In genomic region chr18:63969965-63970802, GRCh38 we compare ENCODE assay signal across 8 cellular contexts. TPM values are rescaled to one million over a fixed set of nuclear protein-coding genes. Genes with fewer than 3 reads are reported as not detected.
A peak's percentile ranks its signal among the peaks of the same experiment; 100 is the strongest.
DNase-seq lines count a peak whose midpoint lies in the region; ATAC-seq and TF ChIP-seq lines count a peak whose summit lies in the region.

SERPINB8 (plus strand) TSS chr18:63970081; CDS start chr18:63978309, 8,228 bp downstream.

- no peak for TF ChIP-seq CTCF in GM10248 (IDR thresholded peaks at IDR 0.05; ENCODE audit: control extremely low read depth, extremely low read depth, low read depth, missing control alignments)
- peak in 1 of 4 experiments; percentile 8 for TF ChIP-seq CTCF in prostate gland (IDR thresholded peaks at IDR 0.05)

- peak within 1 kb of the TSS; percentile 92 to 99 (median 93) for H3K4me3 Mint-ChIP-seq in T-cell

- peak; percentile 93 for ATAC-seq in HG02623 (IDR thresholded peaks at IDR 0.05; ENCODE audit: unreplicated experiment)
- peak; percentile 87 to 92 (median 90) for ATAC-seq in T-cell (replicated peaks in 1 of 4)
- peak; percentile 99 for ATAC-seq in left ventricle myocardium superior

- CTCF ChIA-PET in GM10248 (lab: Yijun Ruan, JAX) (interaction anchor here (0.7 to 1.1 kb wide), 4 partner anchors 12 to 34 kb away, joined by 3 to 6 read pairs (median 3); no protein-coding TSS in a partner anchor), T-cell (lab: Charles Lee) (interaction anchor here in 1 of 2 donors (0.6 kb wide), 1 partner anchor 989 kb away, joined by 3 read pairs; no protein-coding TSS in a partner anchor)

- H3K9me3 Mint-ChIP-seq in T-cell = no peaks in the 10 kb centered on the region

- TF ChIP-seq POLR2A in prostate gland (IDR thresholded peaks at IDR 0.05) = peak; percentile 84

- H3K27ac Mint-ChIP-seq in T-cell = peak within 1 kb of the TSS; percentile 95 to 96

- H3K27me3 ChIP-seq in prostate gland (replicated peaks; ENCODE audit: insufficient read depth) = no peaks in the 10 kb centered on the region

- POLR2A ChIA-PET in GM10248 (lab: Yijun Ruan, JAX) = interaction anchor here (0.6 to 1.1 kb wide), 5 partner anchors 10 to 33 kb away, joined by 3 to 5 read pairs (median 3); partner anchors contain the start of gene HMSD
- POLR2A ChIA-PET in T-cell (lab: Charles Lee) = no interaction called here

- under 1% methylated on average over 62 of the region's 62 CpGs for WGBS in prostate gland

- peak within 1 kb of the TSS; percentile 69 to 74 for H3K4me3 ChIP-seq in prostate gland

- peaks cover 28 to 46% (median 37%) of the 10 kb centered on the region in 3 donors for H3K4me1 Mint-ChIP-seq in T-cell

- no peaks in the 10 kb centered on the region for H3K9me3 ChIP-seq in prostate gland

- H3K36me3 Mint-ChIP-seq in T-cell = no peaks in the 10 kb centered on the region

- H3K27ac ChIP-seq in prostate gland = peak within 1 kb of the TSS; percentile 92 to 95

- H3K36me3 ChIP-seq in prostate gland = no peaks in the 10 kb centered on the region

- no peaks in the 10 kb centered on the region for H3K27me3 Mint-ChIP-seq in T-cell

- DNase-seq in GM10248 (ENCODE audit: extremely low spot score) = peak; percentile 83
- peak; percentile 95 for DNase-seq in NCI-H1105 treated with DMSO at 0.1 percent for 48 hours (lab: John Stamatoyannopoulos, UW)
- DNase-seq in T-cell = peak; percentile 58 to 84 (median 72)
- DNase-seq in amygdala (lab: John Stamatoyannopoulos, UW) = peak; percentile 49 to 95 (median 87)
- peak; percentile 94 for DNase-seq in left ventricle myocardium superior
- peak; percentile 94 for DNase-seq in prostate gland (ENCODE audit: low spot score)
- peak; percentile 94 for DNase-seq in ureter (ENCODE audit: low spot score)

- intact Hi-C loops in left ventricle myocardium superior (cut with micrococcal nuclease) (no loop called here), prostate gland (cut with DNase I) (no loop called here)

- no peaks in the 10 kb centered on the region for H3K4me1 ChIP-seq in prostate gland (replicated peaks)

RNA-seq across cellular contexts. Expression of gene SERPINB8, which starts in this region (rescaled TPM):
- total RNA-seq in T-cell (10 to 100 TPM; 14.4 to 19.9 (median 14.7) TPM), left ventricle myocardium superior (1.3 TPM), prostate gland (1 to 10 TPM; 2.0 to 5.3 TPM), ureter (22.0 TPM)

Comparison
In these comparisons a context has a peak if more than half of its experiments do, and no peak if none do; other contexts are left out.
1. Peak in every context shown above with its lines: DNase-seq, ATAC-seq, H3K4me3 ChIP-seq and H3K27ac ChIP-seq.